ENCODE assay signal across 8 cellular contexts in the genomic region with DNA sequence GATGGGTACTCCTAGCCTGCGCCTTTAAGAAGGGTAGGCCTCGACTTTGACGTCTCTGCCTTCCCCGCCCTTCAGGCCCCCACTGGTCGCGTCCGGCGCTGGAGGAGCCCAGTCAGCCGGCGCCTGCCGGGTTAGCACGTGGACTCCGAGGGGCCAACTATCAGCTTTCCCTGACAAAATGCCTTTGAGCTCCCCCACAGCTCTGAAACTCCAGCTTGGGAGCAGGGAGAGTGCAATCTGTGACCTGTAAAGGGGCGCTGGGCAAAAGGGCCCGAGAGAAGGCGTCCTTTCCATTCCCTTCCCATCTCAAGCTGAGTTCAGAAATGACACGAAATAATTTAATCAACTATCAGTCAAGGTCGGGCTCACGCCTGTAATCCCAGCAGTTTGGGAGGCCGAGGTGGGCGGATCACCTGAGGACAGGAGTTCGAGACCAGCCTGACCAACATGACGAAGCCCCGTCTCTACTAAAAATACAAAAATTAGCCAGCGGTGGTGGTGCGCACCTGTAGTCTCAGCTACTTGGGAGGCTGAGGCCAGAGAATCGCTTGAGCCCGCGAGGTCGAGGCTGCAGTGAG. TPM values are rescaled to one million over a fixed set of nuclear protein-coding genes. Genes with fewer than 3 reads are reported as not detected.
DNase-seq lines count a peak whose midpoint lies in the region; ATAC-seq, FAIRE-seq and TF ChIP-seq lines count a peak whose summit lies in the region.

No MANE protein-coding gene starts in this region.

- H3K27me3 Mint-ChIP-seq in activated naive CD8-positive, alpha-beta T cell treated with anti-CD3 and anti-CD28 coated beads, Interleukin-2, amount 50 U/mL, for 24 hours = no peaks in the 10 kb centered on the region

- peak; percentile 43 for ATAC-seq in HG02623 (IDR thresholded peaks at IDR 0.05; ENCODE audit: unreplicated experiment)
- ATAC-seq in activated naive CD8-positive, alpha-beta T cell treated with anti-CD3 and anti-CD28 coated beads, Interleukin-2, amount 50 U/mL, for 24 hours = peak; percentile 75
- peak; percentile 84 to 93 (median 90) for ATAC-seq in heart left ventricle

- H3K36me3 Mint-ChIP-seq in activated naive CD8-positive, alpha-beta T cell treated with anti-CD3 and anti-CD28 coated beads, Interleukin-2, amount 50 U/mL, for 24 hours (ENCODE audit: low read depth) = peaks cover 4% of the 10 kb centered on the region

- no peaks in the 10 kb centered on the region for H3K27me3 ChIP-seq in heart left ventricle

- H3K27ac Mint-ChIP-seq in activated naive CD8-positive, alpha-beta T cell treated with anti-CD3 and anti-CD28 coated beads, Interleukin-2, amount 50 U/mL, for 24 hours = peak overlapping the region; percentile 84

- H3K27ac ChIP-seq in heart left ventricle (peak overlapping the region in 11 of 12 donors; percentile 5 to 97 (median 74)), urinary bladder (ENCODE audit: low read depth) (no peak overlapping the region)

- WGBS in heart left ventricle, 4 donors = 26 to 42% (median 31%) methylated on average over 17 to 30 of the region's 30 CpGs
- 26% methylated on average over 30 of the region's 30 CpGs for WGBS in urinary bladder

- peaks cover 40% of the 10 kb centered on the region for H3K4me1 Mint-ChIP-seq in activated naive CD8-positive, alpha-beta T cell treated with anti-CD3 and anti-CD28 coated beads, Interleukin-2, amount 50 U/mL, for 24 hours

- FAIRE-seq in G401.6 (lab: Jason Lieb, UNC) = peak; percentile 61

- H3K4me1 ChIP-seq in heart left ventricle (peaks cover 5 to 46% (median 22%) of the 10 kb centered on the region in 12 donors), urinary bladder (ENCODE audit: insufficient read depth) (no peaks in the 10 kb centered on the region)

- DNase-seq in NCI-H146 treated with DMSO at 0.1 percent for 48 hours (lab: John Stamatoyannopoulos, UW; ENCODE audit: unreplicated experiment) (peak; percentile 88), SW480 (ENCODE audit: low spot score) (peak; percentile 97), heart left ventricle (peak; percentile 98 to 99 (median 98)), putamen (ENCODE audit: low spot score) (peak; percentile 98)
- peak; percentile 89 for DNase-seq in activated naive CD8-positive, alpha-beta T cell treated with anti-CD3 and anti-CD28 coated beads, Interleukin-2, amount 50 U/mL, for 24 hours

- H3K4me3 ChIP-seq in heart left ventricle (peak overlapping the region in 9 of 12 donors; percentile 17 to 99 (median 92)), urinary bladder (ENCODE audit: low read depth, low read length) (peak overlapping the region; percentile 85)

- H3K9me3 ChIP-seq in heart left ventricle = no peaks in the 10 kb centered on the region

- TF ChIP-seq POLR2A in heart left ventricle (IDR thresholded peaks at IDR 0.05) = no peak

- H3K9me3 Mint-ChIP-seq in activated naive CD8-positive, alpha-beta T cell treated with anti-CD3 and anti-CD28 coated beads, Interleukin-2, amount 50 U/mL, for 24 hours = no peaks in the 10 kb centered on the region

- H3K4me3 Mint-ChIP-seq in activated naive CD8-positive, alpha-beta T cell treated with anti-CD3 and anti-CD28 coated beads, Interleukin-2, amount 50 U/mL, for 24 hours = peak overlapping the region; percentile 87

- H3K36me3 ChIP-seq in heart left ventricle = peaks cover 0 to 7% (median 6%) of the 10 kb centered on the region in 9 donors
- no peaks in the 10 kb centered on the region for H3K36me3 ChIP-seq in urinary bladder (ENCODE audit: insufficient read depth)

- intact Hi-C loops in heart left ventricle (cut with DNase I) = loop anchor here in 5 of 10 donors (1.0 to 5.0 kb wide), 5 partner anchors 18 to 116 kb away; partner anchors contain the start of genes GRN (in 1 of the 5) and UBTF (in 1 of the 5)

- no peak for TF ChIP-seq CTCF in heart left ventricle (IDR thresholded peaks at IDR 0.05)

RNA-seq across cellular contexts. Expression of gene SLC25A39, which starts 2.3 kb away (rescaled TPM):
- total RNA-seq in heart left ventricle (10 to 100 TPM; 37.2 to 78.5 (median 49.7) TPM), urinary bladder (27.9 TPM)
- polyA plus RNA-seq in heart left ventricle (10 to 100 TPM; 60.2 to 96.0 TPM), urinary bladder (74.9 TPM)

RNA-seq across cellular contexts. Expression of gene GRN, which starts 18.1 kb away (rescaled TPM):
- total RNA-seq in heart left ventricle (100 to 1,000 TPM in 8 of 9 donors, 10 to 100 TPM in 1; 94.8 to 451 (median 196) TPM), urinary bladder (155 TPM)
- polyA plus RNA-seq in heart left ventricle (100 to 1,000 TPM in 1 of 2 donors, 10 to 100 TPM in 1; 44.6 to 105 TPM), urinary bladder (241 TPM)

RNA-seq across cellular contexts. Expression of gene RUNDC3A, which starts 18.6 kb away (rescaled TPM):
- total RNA-seq in heart left ventricle (1 to 10 TPM in 2 of 9 donors, under 1 TPM in 6, not detected in 1; 0.27 to 1.3 (median 0.57) TPM), urinary bladder (2.0 TPM)
- polyA plus RNA-seq in heart left ventricle (under 1 TPM; 0.19 to 0.57 TPM), urinary bladder (1.8 TPM)

RNA-seq across cellular contexts. Expression of gene FAM171A2, which starts 36.7 kb away (rescaled TPM):
- 1 to 10 TPM in 3 of 9 donors, under 1 TPM in 6; 0.40 to 2.1 (median 0.87) TPM for total RNA-seq in heart left ventricle
- polyA plus RNA-seq in heart left ventricle = under 1 TPM; 0.42 to 0.51 TPM
- 5.7 TPM for total RNA-seq in urinary bladder
- 0.84 TPM for polyA plus RNA-seq in urinary bladder

RNA-seq across cellular contexts. Expression of gene SLC4A1, which starts 59.0 kb away (rescaled TPM):
- total RNA-seq in heart left ventricle = 1 to 10 TPM in 1 of 9 donors, under 1 TPM in 7, not detected in 1; 0.29 to 3.3 (median 0.61) TPM
- under 1 TPM in 1 of 2 donors, not detected in 1; 0.03 TPM for polyA plus RNA-seq in heart left ventricle
- total RNA-seq in urinary bladder = 6.7 TPM
- not detected for polyA plus RNA-seq in urinary bladder
